In genomic region chr2:215522237-215522636, GRCh38 we compare ENCODE assay signal across 20 cellular contexts.
A peak's percentile ranks its signal among the peaks of the same experiment; 100 is the strongest.
DNase-seq lines count a peak whose midpoint lies in the region; ATAC-seq and TF ChIP-seq lines count a peak whose summit lies in the region.
"Had no signal": no experiment of that assay in that cellular context is flagged by ENCODE, and none has a peak within 500 bp of the region (broad histone marks: within the 10 kb centered on the region; RNA-seq: fewer than 3 reads in every experiment).

No MANE protein-coding gene starts in this region.

- no peaks in the 10 kb centered on the region for H3K4me1 ChIP-seq in left ventricle myocardium inferior
- no peaks in the 10 kb centered on the region for H3K4me1 ChIP-seq in MM.1S (ENCODE audit: low read length)
- H3K4me1 ChIP-seq: body of pancreas, colonic mucosa, lower lobe of right lung, Peyer's patch, spleen, thyroid gland had no signal

- ATAC-seq in Right ventricle myocardium superior (ENCODE audit: poor library complexity): peak; percentile 83
- no peak for ATAC-seq in HG03045 (IDR thresholded peaks at IDR 0.05; ENCODE audit: unreplicated experiment)
- ATAC-seq: body of pancreas, lower lobe of right lung, SK-N-SH treated with all-trans-retinoic acid at 6 μM for 48 hours had no signal

- no peak overlapping the region for H3K9ac ChIP-seq in MM.1S (ENCODE audit: low read length)

- H3K36me3 ChIP-seq in left ventricle myocardium inferior (no peaks in the 10 kb centered on the region), MM.1S (replicated peaks; ENCODE audit: insufficient read depth, low read length) (no peaks in the 10 kb centered on the region)
- H3K36me3 ChIP-seq: colonic mucosa, lower lobe of right lung, Peyer's patch, spleen, thyroid gland had no signal

- no peaks in the 10 kb centered on the region for H3F3A ChIP-seq in MM.1S (ENCODE audit: insufficient read depth, low read length)

- H3K9me3 ChIP-seq in left ventricle myocardium inferior (replicated peaks): no peaks in the 10 kb centered on the region
- H3K9me3 ChIP-seq in MM.1S (replicated peaks; ENCODE audit: insufficient read depth, low read length): no peaks in the 10 kb centered on the region
- H3K9me3 ChIP-seq: body of pancreas, colonic mucosa, lower lobe of right lung, Peyer's patch, spleen, thyroid gland had no signal

- no peaks in the 10 kb centered on the region for H3K9me2 ChIP-seq in MM.1S (replicated peaks; ENCODE audit: insufficient read depth, low read length)

- H4K20me1 ChIP-seq in MM.1S (ENCODE audit: insufficient read depth, low read length): no peaks in the 10 kb centered on the region

- H3K4me2 ChIP-seq in MM.1S (ENCODE audit: low read depth, low read length): no peak overlapping the region

- H3K27ac ChIP-seq in left ventricle myocardium inferior (replicated peaks): peak overlapping the region; percentile 63
- no peak overlapping the region for H3K27ac ChIP-seq in MM.1S (ENCODE audit: low read length)
- H3K27ac ChIP-seq: body of pancreas, colonic mucosa, lower lobe of right lung, Peyer's patch, spleen, thyroid gland had no signal

- no peaks in the 10 kb centered on the region for H3K79me2 ChIP-seq in MM.1S (ENCODE audit: low read length)

- H3K27me3 ChIP-seq in left ventricle myocardium inferior (ENCODE audit: low read depth): no peaks in the 10 kb centered on the region
- no peaks in the 10 kb centered on the region for H3K27me3 ChIP-seq in MM.1S (replicated peaks; ENCODE audit: insufficient read depth, low read length)
- H3K27me3 ChIP-seq: body of pancreas, colonic mucosa, Peyer's patch, spleen, thyroid gland had no signal

- no peak for TF ChIP-seq CTCF in left ventricle myocardium inferior (IDR thresholded peaks at IDR 0.05; ENCODE audit: borderline replicate concordance)
- TF ChIP-seq CTCF in MM.1S (IDR thresholded peaks at IDR 0.05; ENCODE audit: low read length): no peak

- intact Hi-C loops in Right ventricle myocardium superior (cut with DNase I): no loop called here
- intact Hi-C loops in cardiac septum (cut with DNase I): no loop called here
- intact Hi-C loops in left ventricle myocardium inferior (cut with micrococcal nuclease): no loop called here

- in situ Hi-C loops in SK-MEL-5 (cut with HindIII; ENCODE audit: low pct_unique_long_range_greater_than_20kb, low sequenced_read_pairs): no loop called here

- DNase-seq in Right ventricle myocardium superior (no peak), cardiac septum (ENCODE audit: low spot score) (no peak), SK-MEL-5 (ENCODE audit: low read depth, low spot score) (peak; percentile 81), left ventricle myocardium inferior (no peak), superior temporal gyrus (ENCODE audit: extremely low spot score) (peak; percentile 59), MM.1S (no peak)
- DNase-seq in activated CD4-positive, alpha-beta T cell treated with anti-CD3 and anti-CD28 coated beads, Interleukin-2, amount 50 U/mL, for 1 hour: no peak
- DNase-seq: activated CD4-positive, alpha-beta memory T cell treated with anti-CD3 and anti-CD28 coated beads for 36 hours; activated effector memory CD4-positive, alpha-beta T cell treated with Interleukin-2 at 50 U/mL for 16 hours; body of pancreas; colonic mucosa; GOT3; lower lobe of right lung; Peyer's patch; spleen; stimulated activated CD4-positive, alpha-beta T cell treated with anti-CD3 and anti-CD28 coated beads, Interleukin-4, amount 100 ng/mL, for 1 hour; stimulated activated naive CD4-positive, alpha-beta T cell treated with Interleukin-2 at 50 U/mL for 16 hours; thyroid gland had no signal

- H3K4me3 ChIP-seq in left ventricle myocardium inferior (no peak overlapping the region), MM.1S (ENCODE audit: low read length) (no peak overlapping the region)
- H3K4me3 ChIP-seq: body of pancreas, colonic mucosa, lower lobe of right lung, Peyer's patch, spleen, thyroid gland had no signal

- H2AFZ ChIP-seq in MM.1S (ENCODE audit: low read length): no peak overlapping the region

Comparison
In these comparisons a context has a peak if more than half of its experiments do, and no peak if none do; other contexts are left out.
1. DNase-seq: peak in SK-MEL-5 (single experiment) and superior temporal gyrus (single experiment); none in Right ventricle myocardium superior (single experiment), cardiac septum (single experiment), left ventricle myocardium inferior (single experiment), MM.1S (single experiment) and activated CD4-positive, alpha-beta T cell treated with anti-CD3 and anti-CD28 coated beads, Interleukin-2, amount 50 U/mL, for 1 hour (single experiment).